8 cellular contexts compared by ENCODE assay signal in the genomic region with DNA sequence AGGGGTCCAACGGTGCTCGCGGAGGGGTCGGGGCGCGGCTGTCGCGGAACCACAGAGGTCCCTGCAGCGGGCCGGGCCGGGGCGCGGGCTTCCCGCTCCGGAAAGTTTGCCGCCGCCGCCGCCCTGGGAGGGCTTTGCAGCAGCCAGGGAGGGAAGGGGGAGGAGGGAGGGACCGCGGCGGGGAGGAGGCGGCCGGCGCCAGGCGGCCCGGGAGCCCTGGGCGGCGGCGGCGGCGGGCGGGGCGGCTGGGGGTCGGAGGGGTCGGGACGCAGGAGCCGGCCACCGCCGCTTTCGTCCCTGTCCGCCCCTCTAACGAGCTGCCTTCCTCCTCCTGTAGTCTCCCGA. TPM values are rescaled to one million over a fixed set of nuclear protein-coding genes. Genes with fewer than 3 reads are reported as not detected.
A peak's percentile ranks its signal among the peaks of the same experiment; 100 is the strongest.
DNase-seq lines count a peak whose midpoint lies in the region; FAIRE-seq and TF ChIP-seq lines count a peak whose summit lies in the region.

No MANE protein-coding gene starts in this region.

- H3K4me1 Mint-ChIP-seq in activated T-helper 1 cell treated with anti-CD3 and anti-CD28 coated beads, Interleukin-12 subunit alpha, Interleukin-12 subunit beta, Interleukin-2, Interleukin-4 antibody, amounts not matched to agents 30 ng/mL and 10 ng/mL and 1 ng/mL, durations not matched to agents 14 hours and 24 hours and 36 hours (ENCODE audit: low read depth): no peaks in the 10 kb centered on the region

- H3K27me3 ChIP-seq in GM06990 (replicated peaks; ENCODE audit: control insufficient read depth, insufficient read depth, low read length): peaks cover 2% of the 10 kb centered on the region; the same call in 1 of the 2 replicates

- H3K4me3 ChIP-seq in GM06990 (replicated peaks; ENCODE audit: low read depth, low read length): peak overlapping the region; percentile 25

- no peak for FAIRE-seq in HTR-8/SVneo (lab: Jason Lieb, UNC)
- FAIRE-seq in GM12892 (lab: Jason Lieb, UNC): no peak

- no peaks in the 10 kb centered on the region for H3K36me3 ChIP-seq in GM06990 (ENCODE audit: control insufficient read depth, insufficient read depth, low read length)

- no peak overlapping the region for H3K27ac Mint-ChIP-seq in activated T-helper 1 cell treated with anti-CD3 and anti-CD28 coated beads, Interleukin-12 subunit alpha, Interleukin-12 subunit beta, Interleukin-2, Interleukin-4 antibody, amounts not matched to agents 30 ng/mL and 10 ng/mL and 1 ng/mL, durations not matched to agents 14 hours and 24 hours and 36 hours

- peaks cover 31% of the 10 kb centered on the region for H3K27me3 Mint-ChIP-seq in activated T-helper 1 cell treated with anti-CD3 and anti-CD28 coated beads, Interleukin-12 subunit alpha, Interleukin-12 subunit beta, Interleukin-2, Interleukin-4 antibody, amounts not matched to agents 30 ng/mL and 10 ng/mL and 1 ng/mL, durations not matched to agents 14 hours and 24 hours and 36 hours (ENCODE audit: insufficient read depth)

- no peak for TF ChIP-seq CTCF in GM06990 (IDR thresholded peaks at IDR 0.05; ENCODE audit: insufficient read depth, low read length, poor library complexity, severe bottlenecking)

- no peak for TF ChIP-seq POLR2A in GM12892 (IDR thresholded peaks at IDR 0.05; ENCODE audit: low read depth, low read length)

- DNase-seq in GM06990 (ENCODE audit: extremely low read depth, insufficient read length) (no peak), HTR-8/SVneo (ENCODE audit: insufficient read length, low spot score) (peak; percentile 34), hepatic stellate cell (ENCODE audit: low spot score) (peak; percentile 63), NCI-H345 (lab: John Stamatoyannopoulos, UW) (no peak), GM12892 (ENCODE audit: insufficient read length) (no peak), substantia nigra (lab: John Stamatoyannopoulos, UW) (no peak)
- DNase-seq in activated T-helper 1 cell treated with anti-CD3 and anti-CD28 coated beads, Interleukin-12 subunit alpha, Interleukin-12 subunit beta, Interleukin-2, Interleukin-4 antibody, amounts not matched to agents 30 ng/mL and 10 ng/mL and 1 ng/mL, durations not matched to agents 14 hours and 24 hours and 36 hours (ENCODE audit: low spot score): peak; percentile 8
- peak; percentile 19 to 41 for DNase-seq in stimulated activated CD4-positive, alpha-beta T cell treated with anti-CD3 and anti-CD28 coated beads, Interleukin-4, amount 100 ng/mL, for 4 hours

- H3K36me3 Mint-ChIP-seq in activated T-helper 1 cell treated with anti-CD3 and anti-CD28 coated beads, Interleukin-12 subunit alpha, Interleukin-12 subunit beta, Interleukin-2, Interleukin-4 antibody, amounts not matched to agents 30 ng/mL and 10 ng/mL and 1 ng/mL, durations not matched to agents 14 hours and 24 hours and 36 hours (ENCODE audit: low read depth): no peaks in the 10 kb centered on the region

- no peak overlapping the region for H3K4me3 Mint-ChIP-seq in activated T-helper 1 cell treated with anti-CD3 and anti-CD28 coated beads, Interleukin-12 subunit alpha, Interleukin-12 subunit beta, Interleukin-2, Interleukin-4 antibody, amounts not matched to agents 30 ng/mL and 10 ng/mL and 1 ng/mL, durations not matched to agents 14 hours and 24 hours and 36 hours

- H3K9me3 Mint-ChIP-seq in activated T-helper 1 cell treated with anti-CD3 and anti-CD28 coated beads, Interleukin-12 subunit alpha, Interleukin-12 subunit beta, Interleukin-2, Interleukin-4 antibody, amounts not matched to agents 30 ng/mL and 10 ng/mL and 1 ng/mL, durations not matched to agents 14 hours and 24 hours and 36 hours: no peaks in the 10 kb centered on the region

- no peak overlapping the region for H3K27ac ChIP-seq in substantia nigra (ENCODE audit: low read depth, low read length, poor library complexity, severe bottlenecking)

- intact Hi-C loops in activated T-helper 1 cell treated with anti-CD3 and anti-CD28 coated beads, Interleukin-12 subunit alpha, Interleukin-12 subunit beta, Interleukin-2, Interleukin-4 antibody, amounts not matched to agents 30 ng/mL and 10 ng/mL and 1 ng/mL, durations not matched to agents 14 hours and 24 hours and 36 hours (cut with micrococcal nuclease): loop anchor here (2.0 kb wide), 2 partner anchors 213 to 449 kb away; partner anchors contain the start of genes HAUS3 and POLN

RNA-seq across cellular contexts. Expression of gene FGFR3, which starts 0.4 kb away (rescaled TPM):
- total RNA-seq in activated T-helper 1 cell treated with anti-CD3 and anti-CD28 coated beads, Interleukin-12 subunit alpha, Interleukin-12 subunit beta, Interleukin-2, Interleukin-4 antibody, amounts not matched to agents 30 ng/mL and 10 ng/mL and 1 ng/mL, durations not matched to agents 14 hours and 24 hours and 36 hours: 0.29 and 0.39 TPM in 2 replicates
- polyA plus RNA-seq in GM12892 (2012; ENCODE audit: missing spikeins): not detected

Comparison
In these comparisons a context has a peak if more than half of its experiments do, and no peak if none do; other contexts are left out.
1. DNase-seq: peak in HTR-8/SVneo (single experiment), activated T-helper 1 cell treated with anti-CD3 and anti-CD28 coated beads, Interleukin-12 subunit alpha, Interleukin-12 subunit beta, Interleukin-2, Interleukin-4 antibody, amounts not matched to agents 30 ng/mL and 10 ng/mL and 1 ng/mL, durations not matched to agents 14 hours and 24 hours and 36 hours (single experiment), hepatic stellate cell (single experiment) and stimulated activated CD4-positive, alpha-beta T cell treated with anti-CD3 and anti-CD28 coated beads, Interleukin-4, amount 100 ng/mL, for 4 hours (2 of 2); none in GM06990 (single experiment), NCI-H345 (single experiment), GM12892 (single experiment) and substantia nigra (0 of 49).